In genomic region chr22:44735518-44736428, GRCh38 we compare ENCODE assay signal across 8 cellular contexts. TPM values are rescaled to one million over a fixed set of nuclear protein-coding genes. Genes with fewer than 3 reads are reported as not detected.
DNase-seq lines count a peak whose midpoint lies in the region; ATAC-seq lines count a peak whose summit lies in the region.

No MANE protein-coding gene starts in this region.

- no peaks in the 10 kb centered on the region for H3K27me3 ChIP-seq in mesendoderm (ENCODE audit: insufficient read depth, low read length, poor library complexity)

- H3K27ac ChIP-seq in mesendoderm (ENCODE audit: low read depth, low read length): no peak overlapping the region

- H3K4me3 ChIP-seq in mesendoderm (ENCODE audit: low read length): no peak overlapping the region

- H2BK120ac ChIP-seq in mesendoderm (ENCODE audit: low read depth, low read length): no peak overlapping the region

- no peak overlapping the region for H3K4me2 ChIP-seq in mesendoderm (ENCODE audit: low read length)

- H2BK5ac ChIP-seq in mesendoderm (ENCODE audit: low read length): no peak overlapping the region

- no peak overlapping the region for H3K23ac ChIP-seq in mesendoderm (ENCODE audit: low read length)

- H4K8ac ChIP-seq in mesendoderm (ENCODE audit: low read depth, low read length): no peak overlapping the region

- H3K4ac ChIP-seq in mesendoderm (ENCODE audit: low read depth, low read length): no peak overlapping the region

- H3K9ac ChIP-seq in mesendoderm (ENCODE audit: low read length): no peak overlapping the region

- H2BK15ac ChIP-seq in mesendoderm (replicated peaks; ENCODE audit: low read depth): no peak overlapping the region

- no peak for ATAC-seq in GM19035 (IDR thresholded peaks at IDR 0.05; ENCODE audit: unreplicated experiment)

- H3K4me1 ChIP-seq in mesendoderm (ENCODE audit: control insufficient read depth, low read depth, low read length): no peaks in the 10 kb centered on the region

- no peaks in the 10 kb centered on the region for H3K36me3 ChIP-seq in mesendoderm (ENCODE audit: control insufficient read depth, insufficient read depth, low read length)

- H4K5ac ChIP-seq in mesendoderm (ENCODE audit: low read length): no peak overlapping the region

- no peaks in the 10 kb centered on the region for H3K79me2 ChIP-seq in mesendoderm (ENCODE audit: control insufficient read depth, insufficient read depth, low read length)

- H3K56ac ChIP-seq in mesendoderm (ENCODE audit: low read length): no peak overlapping the region

- H3K18ac ChIP-seq in mesendoderm (ENCODE audit: low read length): no peak overlapping the region

- DNase-seq in NCI-H524 (lab: John Stamatoyannopoulos, UW) (peak; percentile 42 to 69), NCI-H524 treated with DMSO at 0.1 percent for 48 hours (lab: John Stamatoyannopoulos, UW) (no peak), NCI-H748 (lab: John Stamatoyannopoulos, UW; ENCODE audit: unreplicated experiment) (peak; percentile 63), mesendoderm (peak; percentile 66)
- peak; percentile 98 for DNase-seq in activated CD8-positive, alpha-beta memory T cell treated with anti-CD3 and anti-CD28 coated beads for 24 hours
- DNase-seq in effector CD8-positive, alpha-beta T cell (lab: John Stamatoyannopoulos, UW): peak; percentile 82
- DNase-seq in stimulated activated CD8-positive, alpha-beta memory T cell treated with anti-CD3 and anti-CD28 coated beads, Interleukin-4, amount 100 ng/mL, for 1 hour (ENCODE audit: low read depth in 2 of 2, low spot score in 1 of 2): peak; percentile 74 to 83

- no peak overlapping the region for H2AK5ac ChIP-seq in mesendoderm (ENCODE audit: low read length)

- H3K79me1 ChIP-seq in mesendoderm (ENCODE audit: low read length): no peaks in the 10 kb centered on the region

- WGBS in mesendoderm (ENCODE audit: extremely low coverage, insufficient coverage, low lambda C conversion rate): no CpG with 5 or more reads among the region's 28 CpGs

RNA-seq across cellular contexts. Expression of gene ARHGAP8, which starts 16.6 kb away (rescaled TPM):
- polyA plus RNA-seq in mesendoderm (2013, experiment 1 of 2): 26.7 TPM
- polyA plus RNA-seq in mesendoderm (2013, experiment 2 of 2): 27.5 TPM

RNA-seq across cellular contexts. Expression of gene PRR5, which starts 33.8 kb away (rescaled TPM):
- 9.1 TPM for polyA plus RNA-seq in mesendoderm (2013, experiment 1 of 2)
- 9.0 TPM for polyA plus RNA-seq in mesendoderm (2013, experiment 2 of 2)
